ENCODE assay signal across 17 cellular contexts in the genomic region with DNA sequence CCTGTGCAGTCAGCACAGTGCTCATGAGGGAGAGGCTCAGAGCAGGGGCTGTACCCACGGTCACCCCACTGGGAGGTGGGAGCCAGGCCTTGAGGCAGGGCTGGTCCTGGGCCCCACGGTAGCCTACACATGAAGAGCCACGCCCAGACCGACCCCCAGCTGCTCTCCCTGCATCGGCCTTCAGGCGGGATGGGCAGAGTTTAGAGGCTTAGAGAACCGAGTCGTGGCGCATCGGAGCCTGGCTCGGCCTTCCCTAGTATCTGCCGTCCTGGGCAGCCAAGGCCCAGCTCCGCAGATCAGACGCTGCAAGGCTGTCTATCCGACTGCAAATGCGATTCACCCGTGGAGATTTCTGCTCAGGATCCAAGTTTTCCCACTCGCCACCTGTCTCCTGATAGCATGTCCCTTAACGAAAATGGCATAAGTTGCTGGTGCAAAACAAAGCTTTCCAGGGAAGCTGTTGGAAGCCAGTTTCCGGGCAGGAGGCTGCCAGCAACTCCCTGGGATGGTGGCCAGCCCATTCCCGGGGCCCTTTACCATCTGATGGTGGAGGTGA. TPM values are rescaled to one million over a fixed set of nuclear protein-coding genes. Genes with fewer than 3 reads are reported as not detected.
"Had no signal": no experiment of that assay in that cellular context is flagged by ENCODE, and none has a peak within 500 bp of the region (broad histone marks: within the 10 kb centered on the region; RNA-seq: fewer than 3 reads in every experiment).

No MANE protein-coding gene starts in this region.

RNA-seq across cellular contexts. Expression of gene SPDYE17, which starts 29.4 kb away (rescaled TPM):
- total RNA-seq: chondrocyte; dermis microvascular lymphatic vessel endothelial cell; fibroblast of lung; frontal cortex; glomerular endothelial cell; heart left ventricle; lower leg skin; mesothelial cell of epicardium; natural killer cell treated with Interleukin-12 subunit alpha and Interleukin-12 subunit beta and Interleukin-15 and Interleukin-18, amount 100 ng/mL, for 72 hours; occipital lobe; pulmonary artery endothelial cell; sciatic nerve; skeletal muscle tissue; subcutaneous adipose tissue; thoracic aorta; transverse colon; uterus had no signal

RNA-seq across cellular contexts. Expression of gene SPDYE18, which starts 59.6 kb away (rescaled TPM):
- total RNA-seq: skeletal muscle tissue, thoracic aorta had no signal
